Comparison of ENCODE assay signal across 1 cellular context in the genomic region with DNA sequence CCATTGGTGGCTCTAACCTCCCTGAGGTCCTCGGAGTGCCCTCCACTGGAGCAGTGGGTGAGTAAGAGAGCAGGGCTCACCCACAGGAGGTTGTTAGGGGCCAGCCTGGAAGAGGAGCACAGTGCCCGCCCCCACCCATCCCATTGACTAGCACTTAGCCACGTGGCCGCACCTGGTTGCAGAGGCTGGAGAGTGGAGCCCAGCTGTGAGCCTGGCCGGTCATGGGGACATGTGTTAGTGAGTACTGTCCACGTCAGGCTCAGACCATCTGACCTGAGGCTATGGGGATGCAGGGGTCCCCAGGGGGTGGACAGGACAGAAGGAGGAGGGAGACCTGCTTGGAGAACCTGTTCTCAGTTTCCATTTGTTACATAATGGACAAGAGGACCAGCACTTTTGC.
TF ChIP-seq lines count a peak whose summit lies in the region.

No MANE protein-coding gene starts in this region.

TF ChIP-seq in H1, 55 proteins besides CTCF, POLR2A, EP300 and RAD21 (continued from another document):
- TF ChIP-seq, protein P1, sequence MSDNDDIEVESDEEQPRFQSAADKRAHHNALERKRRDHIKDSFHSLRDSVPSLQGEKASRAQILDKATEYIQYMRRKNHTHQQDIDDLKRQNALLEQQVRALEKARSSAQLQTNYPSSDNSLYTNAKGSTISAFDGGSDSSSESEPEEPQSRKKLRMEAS (IDR thresholded peaks at IDR 0.05), result 0 out of 2 replicates have a peak, but pooled peaks have one; percentile 36
